In genomic region chr10:119650692-119651513, GRCh38 we compare ENCODE assay signal across 8 cellular contexts. TPM values are rescaled to one million over a fixed set of nuclear protein-coding genes. Genes with fewer than 3 reads are reported as not detected.
DNase-seq lines count a peak whose midpoint lies in the region; ATAC-seq, FAIRE-seq and TF ChIP-seq lines count a peak whose summit lies in the region.

TSS of gene BAG3 (plus strand) at chr10:119651380. CDS start at chr10:119651676, 296 bp downstream.

- peak within 1 kb of the TSS; percentile 99 for H3K9ac ChIP-seq in skeletal muscle satellite cell (ENCODE audit: low read depth, low read length)

- TF ChIP-seq POLR2A in GM12892 (IDR thresholded peaks at IDR 0.05; ENCODE audit: low read depth, low read length) (peak; percentile 80), breast epithelium (IDR thresholded peaks at IDR 0.05) (peak; percentile 40)

- peak within 1 kb of the TSS; percentile 64 for H3K4me3 ChIP-seq in WERI-Rb-1 (ENCODE audit: low read depth, low read length)
- H3K4me3 ChIP-seq in breast epithelium: peak within 1 kb of the TSS; percentile 87 to 98 (median 93)
- H3K4me3 ChIP-seq in iPS-18c (ENCODE audit: insufficient read depth, low read depth, low read length): peak within 1 kb of the TSS; percentile 80
- H3K4me3 ChIP-seq in skeletal muscle satellite cell (ENCODE audit: low read length): peak within 1 kb of the TSS; percentile 97

- no peaks in the 10 kb centered on the region for H3K9me3 ChIP-seq in WERI-Rb-1 (ENCODE audit: severe bottlenecking)
- no peaks in the 10 kb centered on the region for H3K9me3 ChIP-seq in breast epithelium
- no peaks in the 10 kb centered on the region for H3K9me3 ChIP-seq in iPS-18c (ENCODE audit: control insufficient read depth, insufficient read depth, low read length)
- no peaks in the 10 kb centered on the region for H3K9me3 ChIP-seq in skeletal muscle satellite cell (replicated peaks; ENCODE audit: low read length)

- H3K27ac ChIP-seq in WERI-Rb-1: peak within 1 kb of the TSS; percentile 81
- H3K27ac ChIP-seq in breast epithelium: peak within 1 kb of the TSS; percentile 96 to 98

- H3K4me1 ChIP-seq in breast epithelium: peaks cover 0 to 18% of the 10 kb centered on the region in 2 donors
- H3K4me1 ChIP-seq in skeletal muscle satellite cell (ENCODE audit: control insufficient read depth, insufficient read depth, low read length): peaks cover 25% of the 10 kb centered on the region

- peak within 1 kb of the TSS; percentile 96 for H3K4me2 ChIP-seq in skeletal muscle satellite cell (ENCODE audit: low read length)

- intact Hi-C loops in breast epithelium (cut with DNase I; ENCODE audit: low total_unique reads): no loop called here

- H3K36me3 ChIP-seq in WERI-Rb-1 (no peaks in the 10 kb centered on the region), breast epithelium (no peaks in the 10 kb centered on the region), skeletal muscle satellite cell (ENCODE audit: insufficient read depth, low read length) (peaks cover under 1% of the 10 kb centered on the region)

- ATAC-seq in HG02623 (IDR thresholded peaks at IDR 0.05; ENCODE audit: unreplicated experiment): peak; percentile 56

- H3K27me3 ChIP-seq in WERI-Rb-1 (ENCODE audit: insufficient read depth, low read depth, severe bottlenecking) (no peaks in the 10 kb centered on the region), breast epithelium (no peaks in the 10 kb centered on the region), skeletal muscle satellite cell (ENCODE audit: control insufficient read depth, insufficient read depth, low read length) (no peaks in the 10 kb centered on the region)

- peak; percentile 79 for FAIRE-seq in GM12892 (lab: Jason Lieb, UNC)

- DNase-seq in GM12892 (ENCODE audit: insufficient read length) (peak; percentile 69), NCI-H146 (lab: John Stamatoyannopoulos, UW) (peak; percentile 89), WERI-Rb-1 (peak; percentile 67), breast epithelium (ENCODE audit: low spot score in 2 of 2) (peak; percentile 89 to 94), NCI-H2107 (lab: John Stamatoyannopoulos, UW) (no peak)

- no peak for TF ChIP-seq CTCF in WERI-Rb-1 (IDR thresholded peaks at IDR 0.05; ENCODE audit: low read depth, low read length)
- no peak for TF ChIP-seq CTCF in breast epithelium (IDR thresholded peaks at IDR 0.05)

RNA-seq across cellular contexts. Expression of gene BAG3, which starts in this region (rescaled TPM):
- polyA plus RNA-seq in GM12892 (2012; ENCODE audit: missing spikeins): 3.7 TPM
- total RNA-seq in breast epithelium: 10 to 100 TPM; 17.1 to 29.9 (median 23.9) TPM
- 19.5 and 23.6 TPM in 2 replicates for total RNA-seq in skeletal muscle satellite cell (2012; rRNA removed)
